In the genomic region with DNA sequence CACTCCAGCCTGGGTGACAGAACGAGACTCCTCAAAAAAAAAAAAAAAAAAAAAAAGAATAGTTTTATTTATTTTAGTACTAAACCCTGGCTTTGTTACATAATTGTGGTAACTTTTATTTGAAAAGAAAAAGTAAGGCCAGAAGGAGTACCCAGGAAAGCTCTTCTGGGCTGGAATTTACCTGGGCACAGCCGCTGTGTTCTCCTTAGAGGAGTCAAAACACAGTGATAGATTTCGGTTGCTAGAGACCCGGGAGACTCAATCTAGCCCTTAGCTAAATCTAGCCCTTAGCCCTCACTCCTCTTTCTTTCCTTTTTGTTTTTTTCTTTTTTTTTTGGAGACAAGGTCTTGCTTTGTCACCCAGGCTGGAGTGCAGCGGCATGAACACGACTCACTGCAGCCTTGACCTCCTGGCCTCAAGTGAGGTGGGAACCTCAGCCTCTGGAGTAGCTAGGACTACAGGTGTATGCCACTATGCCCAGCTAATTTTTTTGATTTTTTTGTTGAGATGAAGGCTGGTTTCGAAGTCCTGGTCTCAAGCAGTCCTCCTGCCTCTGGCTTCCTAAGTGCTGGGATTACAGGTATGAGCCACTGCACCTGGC, we compare ENCODE assay signal across 15 cellular contexts.
"Had no signal": no experiment of that assay in that cellular context is flagged by ENCODE, and none has a peak within 500 bp of the region (broad histone marks: within the 10 kb centered on the region; RNA-seq: fewer than 3 reads in every experiment).

No MANE protein-coding gene starts in this region.

- H3K9me3 Mint-ChIP-seq: endodermal cell; T-helper 1 cell treated with Interleukin-12 subunit alpha and Interleukin-12 subunit beta and Interleukin-4 antibody, amounts not matched to agents 30 μg/mL and 1 μg/mL, for 36 hours had no signal

- H3K27ac ChIP-seq: psoas muscle, right lobe of liver had no signal

- H3K4me1 Mint-ChIP-seq: endodermal cell had no signal

- DNase-seq: activated CD4-positive, CD25-positive, alpha-beta regulatory T cell; activated T-cell treated with anti-CD3 and anti-CD28 coated beads, Interleukin-2, amount 50 U/mL, for 1 hour; dermis blood vessel endothelial cell; endodermal cell; erythroblast; hippocampal formation; kidney glomerular epithelial cell; naive thymus-derived CD8-positive, alpha-beta T cell; nucleus accumbens; psoas muscle; right lobe of liver; stimulated activated CD4-positive, alpha-beta T cell treated with anti-CD3 and anti-CD28 coated beads, Interleukin-12 subunit alpha, Interleukin-12 subunit beta, amount 100 ng/mL, for 4 hours; stimulated activated naive CD4-positive, alpha-beta T cell treated with Interleukin-2 at 50 U/mL for 16 hours had no signal

- H3K27me3 Mint-ChIP-seq: naive thymus-derived CD8-positive, alpha-beta T cell had no signal

- H3K4me3 Mint-ChIP-seq: endodermal cell; naive thymus-derived CD8-positive, alpha-beta T cell; T-helper 1 cell treated with Interleukin-12 subunit alpha and Interleukin-12 subunit beta and Interleukin-4 antibody, amounts not matched to agents 30 μg/mL and 1 μg/mL, for 36 hours had no signal

- ATAC-seq: naive thymus-derived CD8-positive, alpha-beta T cell; psoas muscle had no signal

- H3K4me3 ChIP-seq: lung, psoas muscle, right lobe of liver had no signal

- H3K36me3 ChIP-seq: right lobe of liver had no signal

- H3K27me3 ChIP-seq: right lobe of liver had no signal

- H3K9me3 ChIP-seq: psoas muscle, right lobe of liver had no signal

- H3K27ac Mint-ChIP-seq: endodermal cell; T-helper 1 cell treated with Interleukin-12 subunit alpha and Interleukin-12 subunit beta and Interleukin-4 antibody, amounts not matched to agents 30 μg/mL and 1 μg/mL, for 36 hours had no signal
